8 cellular contexts compared by ENCODE assay signal in the genomic region with DNA sequence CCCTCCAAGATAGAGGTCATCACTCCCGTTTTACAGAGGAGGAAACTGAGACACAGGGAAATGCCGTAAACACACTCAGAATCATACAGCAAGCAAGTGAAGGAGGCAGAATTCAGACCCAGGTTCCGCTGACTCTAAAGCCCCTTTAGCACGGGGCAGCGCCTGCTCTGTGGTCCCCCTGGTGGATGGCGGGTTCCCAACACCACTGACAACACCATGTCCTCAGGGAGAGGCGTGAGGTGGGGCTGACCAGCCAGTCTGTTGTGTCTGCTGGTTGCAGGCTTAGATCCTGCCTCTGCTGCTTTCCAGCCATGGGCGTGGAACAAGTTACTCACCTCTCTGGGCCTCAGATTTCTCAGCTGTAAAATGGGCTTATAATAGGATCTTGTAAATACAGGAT.
DNase-seq lines count a peak whose midpoint lies in the region; ATAC-seq and TF ChIP-seq lines count a peak whose summit lies in the region.

No MANE protein-coding gene starts in this region.

- peak; percentile 63 for TF ChIP-seq CTCF in BJ (IDR thresholded peaks at IDR 0.05; ENCODE audit: insufficient read depth, low read depth, low read length)

- no peaks in the 10 kb centered on the region for H3K36me3 Mint-ChIP-seq in activated naive CD8-positive, alpha-beta T cell treated with anti-CD3 and anti-CD28 coated beads for 36 hours

- H3K27ac Mint-ChIP-seq in activated naive CD8-positive, alpha-beta T cell treated with anti-CD3 and anti-CD28 coated beads for 36 hours = no peak overlapping the region

- H3K4me1 Mint-ChIP-seq in activated naive CD8-positive, alpha-beta T cell treated with anti-CD3 and anti-CD28 coated beads for 36 hours = no peaks in the 10 kb centered on the region

- intact Hi-C loops in left colon (cut with DNase I, micrococcal nuclease) = loop anchor here in 1 of 2 donors (10.0 kb wide), 1 partner anchor 871 kb away; the partner anchor contains the start of genes MECR and PTPRU
- intact Hi-C loops in posterior vena cava (cut with DNase I) = no loop called here

- H3K4me3 Mint-ChIP-seq in activated naive CD8-positive, alpha-beta T cell treated with anti-CD3 and anti-CD28 coated beads for 36 hours = no peak overlapping the region

- no peak overlapping the region for H3K4me3 ChIP-seq in BJ (ENCODE audit: low read depth, low read length)

- no peaks in the 10 kb centered on the region for H3K9me3 Mint-ChIP-seq in activated naive CD8-positive, alpha-beta T cell treated with anti-CD3 and anti-CD28 coated beads for 36 hours

- H3K27me3 ChIP-seq in BJ (ENCODE audit: control insufficient read depth, insufficient read depth, low read length) = peaks cover 14% of the 10 kb centered on the region

- ATAC-seq in left colon (peak; percentile 67), HG03135 (IDR thresholded peaks at IDR 0.05; ENCODE audit: unreplicated experiment) (no peak)

- no peaks in the 10 kb centered on the region for H3K36me3 ChIP-seq in BJ (ENCODE audit: control insufficient read depth, insufficient read depth, low read length)

- CTCF ChIA-PET in BJ (lab: Yijun Ruan, JAX) = interaction anchor here (1.1 to 1.2 kb wide), 2 partner anchors 403 to 441 kb away, joined by 3 to 4 read pairs; no protein-coding TSS in a partner anchor

- H3K27me3 Mint-ChIP-seq in activated naive CD8-positive, alpha-beta T cell treated with anti-CD3 and anti-CD28 coated beads for 36 hours = peaks cover 27% of the 10 kb centered on the region

- POLR2A ChIA-PET in BJ (lab: Charles Lee) = no interaction called here

- DNase-seq in BJ (ENCODE audit: low read depth) (no peak), HPDE6-E6E7 (ENCODE audit: extremely low spot score) (peak; percentile 10), left colon (peak in 1 of 2 donors; percentile 35), NCI-H446 treated with DMSO at 0.1 percent for 48 hours (lab: John Stamatoyannopoulos, UW) (no peak), posterior vena cava (ENCODE audit: low spot score) (no peak), NOMO-1 treated with DMSO at 0.1 percent for 48 hours (lab: John Stamatoyannopoulos, UW; ENCODE audit: unreplicated experiment) (no peak)
- peak; percentile 7 for DNase-seq in activated naive CD8-positive, alpha-beta T cell treated with anti-CD3 and anti-CD28 coated beads for 36 hours

Comparison
In these comparisons a context has a peak if more than half of its experiments do, and no peak if none do; other contexts are left out.
1. DNase-seq: peak in HPDE6-E6E7 (single experiment) and activated naive CD8-positive, alpha-beta T cell treated with anti-CD3 and anti-CD28 coated beads for 36 hours (single experiment); none in BJ (single experiment), NCI-H446 treated with DMSO at 0.1 percent for 48 hours (single experiment), posterior vena cava (single experiment) and NOMO-1 treated with DMSO at 0.1 percent for 48 hours (single experiment).